Comparison of ENCODE assay signal across 17 cellular contexts in the genomic region with DNA sequence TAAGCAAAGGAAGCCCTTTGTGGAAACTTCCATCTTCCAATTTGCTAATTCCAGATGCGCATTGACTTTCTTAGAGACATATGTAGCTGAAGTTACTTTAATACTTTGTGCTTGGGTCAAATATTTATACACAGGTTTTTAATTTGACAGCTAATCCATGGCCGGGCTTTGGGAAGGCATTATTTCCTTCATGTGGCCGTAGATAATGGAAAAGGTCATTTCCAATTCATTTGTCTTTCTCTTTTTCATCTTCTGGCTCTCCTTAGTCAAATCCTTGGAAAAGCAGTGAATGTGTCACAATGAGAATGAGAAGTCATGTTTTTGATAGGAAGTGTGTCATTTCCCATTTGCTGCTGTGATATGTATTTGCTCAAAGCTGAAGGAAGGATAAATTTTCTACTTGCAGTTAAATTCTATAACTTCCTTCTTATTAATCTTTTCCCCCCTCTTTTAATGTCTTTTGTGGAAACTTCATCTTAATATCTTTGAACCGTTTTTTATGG.
DNase-seq lines count a peak whose midpoint lies in the region; ATAC-seq, FAIRE-seq and TF ChIP-seq lines count a peak whose summit lies in the region.
"Had no signal": no experiment of that assay in that cellular context is flagged by ENCODE, and none has a peak within 500 bp of the region (broad histone marks: within the 10 kb centered on the region; RNA-seq: fewer than 3 reads in every experiment).

No MANE protein-coding gene starts in this region.

- H3K9me3 Mint-ChIP-seq in chondrocyte (ENCODE audit: low read depth), result peaks cover 4% of the 10 kb centered on the region
- no peaks in the 10 kb centered on the region for H3K9me3 Mint-ChIP-seq in activated CD8-positive, alpha-beta T cell treated with anti-CD3 and anti-CD28 coated beads, Interleukin-2, amount 10 ng/mL, durations not matched to agents 7 days and 5 days (ENCODE audit: insufficient read depth)

- no peak overlapping the region for H3K4me2 ChIP-seq in keratinocyte (ENCODE audit: control insufficient read depth, extremely low read depth, insufficient read depth, low read depth, low read length)
- H3K4me2 ChIP-seq: BLaER1 treated with 17β-estradiol and CSF1 and Interleukin-3, amounts not matched to agents 10 nM and 100 nM had no signal

- H3K27ac ChIP-seq in keratinocyte (ENCODE audit: control insufficient read depth, insufficient read depth, low read length) (no peak overlapping the region), heart left ventricle (no peak overlapping the region)
- H3K27ac ChIP-seq: 22Rv1; BLaER1 treated with 17β-estradiol and CSF1 and Interleukin-3, amounts not matched to agents 10 nM and 100 nM had no signal

- TF ChIP-seq CTCF in chondrocyte (IDR thresholded peaks at IDR 0.05) (no peak), keratinocyte (optimal IDR thresholded peaks at IDR 0.05 in 1 of 3, IDR thresholded peaks at IDR 0.05 in 1 of 3, conservative IDR thresholded peaks at IDR 0.05 in 1 of 3; ENCODE audit: extremely low read depth in 1 of 3, insufficient read depth in 2 of 3, low read length in 3 of 3) (no peak), heart left ventricle (IDR thresholded peaks at IDR 0.05) (no peak)

- no peaks in the 10 kb centered on the region for H3K9me1 ChIP-seq in keratinocyte (ENCODE audit: control insufficient read depth, extremely low read depth, insufficient read depth, low read length)

- H3K27me3 ChIP-seq in keratinocyte (ENCODE audit: control insufficient read depth, extremely low read depth, insufficient read depth, low read length) (no peaks in the 10 kb centered on the region), heart left ventricle (peaks cover 0 to 2% (median 0%) of the 10 kb centered on the region in 9 donors)
- H3K27me3 ChIP-seq: BLaER1 treated with 17β-estradiol and CSF1 and Interleukin-3, amounts not matched to agents 10 nM and 100 nM had no signal

- dilution Hi-C loops in keratinocyte (cut with MboI; ENCODE audit: extremely low pct_ligation_motif_present, low sequenced_read_pairs), result no loop called here

- intact Hi-C loops in heart left ventricle (cut with DNase I), result no loop called here

- H3K4me3 Mint-ChIP-seq in chondrocyte (ENCODE audit: unreplicated experiment), result no peak overlapping the region
- no peak overlapping the region for H3K4me3 Mint-ChIP-seq in activated CD8-positive, alpha-beta T cell treated with anti-CD3 and anti-CD28 coated beads, Interleukin-2, amount 10 ng/mL, durations not matched to agents 7 days and 5 days
- H3K4me3 Mint-ChIP-seq: CD4-positive, CD25-positive, alpha-beta regulatory T cell had no signal

- FAIRE-seq in keratinocyte (lab: Jason Lieb, UNC), result peak; percentile 29
- FAIRE-seq: HepG2, HTR-8/SVneo had no signal

- POLR2A ChIA-PET in activated CD8-positive, alpha-beta T cell treated with anti-CD3 and anti-CD28 coated beads, Interleukin-2, amount 10 ng/mL, durations not matched to agents 7 days and 5 days (lab: Charles Lee), result no interaction called here

- H3K36me3 ChIP-seq in keratinocyte (ENCODE audit: control insufficient read depth in 2 of 2, extremely low read depth in 1 of 2, insufficient read depth in 2 of 2, low read length in 2 of 2) (no peaks in the 10 kb centered on the region), heart left ventricle (no peaks in the 10 kb centered on the region)
- H3K36me3 ChIP-seq: BLaER1 treated with 17β-estradiol and CSF1 and Interleukin-3, amounts not matched to agents 10 nM and 100 nM; HAP-1 had no signal

- no peaks in the 10 kb centered on the region for H3K27me3 Mint-ChIP-seq in chondrocyte (ENCODE audit: low read depth)
- H3K27me3 Mint-ChIP-seq in activated CD8-positive, alpha-beta T cell treated with anti-CD3 and anti-CD28 coated beads, Interleukin-2, amount 10 ng/mL, durations not matched to agents 7 days and 5 days (ENCODE audit: low read depth), result no peaks in the 10 kb centered on the region
- H3K27me3 Mint-ChIP-seq: CD4-positive, CD25-positive, alpha-beta regulatory T cell had no signal

- no peaks in the 10 kb centered on the region for H4K20me1 ChIP-seq in keratinocyte (ENCODE audit: control insufficient read depth, extremely low read depth, insufficient read depth, low read length)
- H4K20me1 ChIP-seq: BLaER1 treated with 17β-estradiol and CSF1 and Interleukin-3, amounts not matched to agents 10 nM and 100 nM had no signal

- DNase-seq in NCI-H2227 treated with DMSO at 0.1 percent for 48 hours (lab: John Stamatoyannopoulos, UW) (peak; percentile 4), NCI-H2227 (lab: John Stamatoyannopoulos, UW; ENCODE audit: unreplicated experiment) (no peak), chondrocyte (ENCODE audit: low spot score) (no peak), keratinocyte (ENCODE audit: low read depth, low spot score) (no peak), heart left ventricle (no peak), mucosa of gallbladder (ENCODE audit: low spot score) (no peak)
- DNase-seq in activated CD8-positive, alpha-beta T cell treated with anti-CD3 and anti-CD28 coated beads, Interleukin-2, amount 10 ng/mL, durations not matched to agents 7 days and 5 days, result no peak
- DNase-seq: AML-193; CD4-positive, CD25-positive, alpha-beta regulatory T cell; DMS53; GOT3 had no signal

- no peaks in the 10 kb centered on the region for H3K79me2 ChIP-seq in keratinocyte (ENCODE audit: control insufficient read depth, insufficient read depth, low read length)

- CTCF ChIA-PET in activated CD8-positive, alpha-beta T cell treated with anti-CD3 and anti-CD28 coated beads, Interleukin-2, amount 10 ng/mL, durations not matched to agents 7 days and 5 days (lab: Charles Lee), result no interaction called here

- H3K4me1 ChIP-seq in keratinocyte (ENCODE audit: control insufficient read depth, extremely low read depth, insufficient read depth, low read length) (no peaks in the 10 kb centered on the region), heart left ventricle (no peaks in the 10 kb centered on the region)

- H3K4me1 Mint-ChIP-seq in chondrocyte (ENCODE audit: low read depth), result peaks cover 28% of the 10 kb centered on the region
- H3K4me1 Mint-ChIP-seq in activated CD8-positive, alpha-beta T cell treated with anti-CD3 and anti-CD28 coated beads, Interleukin-2, amount 10 ng/mL, durations not matched to agents 7 days and 5 days (ENCODE audit: low read depth), result no peaks in the 10 kb centered on the region
- H3K4me1 Mint-ChIP-seq: CD4-positive, CD25-positive, alpha-beta regulatory T cell had no signal

- no peak overlapping the region for H3K9ac ChIP-seq in keratinocyte (ENCODE audit: control insufficient read depth, extremely low read depth, insufficient read depth, low read length)
- H3K9ac ChIP-seq: BLaER1 treated with 17β-estradiol and CSF1 and Interleukin-3, amounts not matched to agents 10 nM and 100 nM had no signal

- H3K4me3 ChIP-seq in keratinocyte (ENCODE audit: control insufficient read depth in 2 of 3, extremely low read depth in 1 of 3, insufficient read depth in 2 of 3, low read depth in 1 of 3, low read length in 3 of 3), result no peak overlapping the region
- H3K4me3 ChIP-seq in heart left ventricle, result no peak overlapping the region
- H3K4me3 ChIP-seq: BLaER1 treated with 17β-estradiol and CSF1 and Interleukin-3, amounts not matched to agents 10 nM and 100 nM; HAP-1 had no signal

- peak overlapping the region; percentile 24 for H3K27ac Mint-ChIP-seq in chondrocyte (ENCODE audit: unreplicated experiment)
- no peak overlapping the region for H3K27ac Mint-ChIP-seq in activated CD8-positive, alpha-beta T cell treated with anti-CD3 and anti-CD28 coated beads, Interleukin-2, amount 10 ng/mL, durations not matched to agents 7 days and 5 days
- H3K27ac Mint-ChIP-seq: CD4-positive, CD25-positive, alpha-beta regulatory T cell had no signal

- no peak overlapping the region for H2AFZ ChIP-seq in keratinocyte (ENCODE audit: control insufficient read depth, low read length)

- ATAC-seq in heart left ventricle (no peak), GM18873 (IDR thresholded peaks at IDR 0.05; ENCODE audit: low FRiP score, unreplicated experiment) (no peak)
- no peak for ATAC-seq in activated CD8-positive, alpha-beta T cell treated with anti-CD3 and anti-CD28 coated beads, Interleukin-2, amount 10 ng/mL, durations not matched to agents 7 days and 5 days
- ATAC-seq: HepG2 had no signal

- TF ChIP-seq POLR2A in heart left ventricle (IDR thresholded peaks at IDR 0.05), result no peak

- WGBS in heart left ventricle, 4 donors, result 52 to 67% (median 57%) methylated on average over 4 of the region's 4 CpGs

- H3K36me3 Mint-ChIP-seq in chondrocyte (ENCODE audit: low read depth), result no peaks in the 10 kb centered on the region
- no peaks in the 10 kb centered on the region for H3K36me3 Mint-ChIP-seq in activated CD8-positive, alpha-beta T cell treated with anti-CD3 and anti-CD28 coated beads, Interleukin-2, amount 10 ng/mL, durations not matched to agents 7 days and 5 days (ENCODE audit: low read depth)
- H3K36me3 Mint-ChIP-seq: CD4-positive, CD25-positive, alpha-beta regulatory T cell had no signal

- no peaks in the 10 kb centered on the region for H3K9me3 ChIP-seq in keratinocyte (ENCODE audit: control insufficient read depth, low read depth, low read length)
- no peaks in the 10 kb centered on the region for H3K9me3 ChIP-seq in heart left ventricle
- H3K9me3 ChIP-seq: BLaER1 treated with 17β-estradiol and CSF1 and Interleukin-3, amounts not matched to agents 10 nM and 100 nM; HAP-1 had no signal
